ENCODE assay signal across 13 cellular contexts in genomic region chr2:197237720-197238370, GRCh38.
DNase-seq lines count a peak whose midpoint lies in the region; ATAC-seq and TF ChIP-seq lines count a peak whose summit lies in the region.
"Had no signal": no experiment of that assay in that cellular context is flagged by ENCODE, and none has a peak within 500 bp of the region (broad histone marks: within the 10 kb centered on the region; RNA-seq: fewer than 3 reads in every experiment).

No MANE protein-coding gene starts in this region.

- no peak for TF ChIP-seq EP300 in transverse colon (IDR thresholded peaks at IDR 0.05; ENCODE audit: low read depth)

- TF ChIP-seq POLR2A in transverse colon (IDR thresholded peaks at IDR 0.05) = no peak

- no peaks in the 10 kb centered on the region for H3K9me3 Mint-ChIP-seq in activated CD4-positive, alpha-beta T cell treated with anti-CD3 and anti-CD28 coated beads for 36 hours (ENCODE audit: low read depth)
- no peaks in the 10 kb centered on the region for H3K9me3 Mint-ChIP-seq in activated CD4-positive, alpha-beta memory T cell treated with anti-CD3 and anti-CD28 coated beads, Interleukin-2, amount 10 ng/mL, durations not matched to agents 7 days and 5 days

- H3K27ac ChIP-seq in transverse colon = peak overlapping the region in 1 of 4 donors; percentile 7

- CTCF ChIA-PET in activated CD4-positive, alpha-beta T cell treated with anti-CD3 and anti-CD28 coated beads for 36 hours (lab: Charles Lee) = interaction anchor here (0.7 to 2.5 kb wide), 15 partner anchors 8 to 125 kb away, joined by 3 to 13 read pairs (median 4); no protein-coding TSS in a partner anchor
- CTCF ChIA-PET in activated CD4-positive, alpha-beta memory T cell treated with anti-CD3 and anti-CD28 coated beads, Interleukin-2, amount 10 ng/mL, durations not matched to agents 7 days and 5 days (lab: Charles Lee) = interaction anchor here (0.7 to 2.3 kb wide), 10 partner anchors 21 to 124 kb away, joined by 3 to 13 read pairs (median 4); no protein-coding TSS in a partner anchor

- POLR2A ChIA-PET in activated CD4-positive, alpha-beta T cell treated with anti-CD3 and anti-CD28 coated beads for 36 hours (lab: Charles Lee) = interaction anchor here (0.6 to 2.0 kb wide), 3 partner anchors 18 to 71 kb away, joined by 4 to 13 read pairs (median 9); no protein-coding TSS in a partner anchor
- POLR2A ChIA-PET in activated CD4-positive, alpha-beta memory T cell treated with anti-CD3 and anti-CD28 coated beads, Interleukin-2, amount 10 ng/mL, durations not matched to agents 7 days and 5 days (lab: Charles Lee) = interaction anchor here (0.7 to 5.9 kb wide), 24 partner anchors 10 to 262 kb away, joined by 3 to 122 read pairs (median 4); partner anchors contain the start of genes ANKRD44 and HSPE1

- WGBS in transverse colon (ENCODE audit: low coverage in 1 of 2), 2 donors = 60 to 64% methylated on average over 4 of the region's 4 CpGs

- intact Hi-C loops in activated CD4-positive, alpha-beta T cell treated with anti-CD3 and anti-CD28 coated beads for 36 hours (cut with DNase I, micrococcal nuclease) = loop anchor here (2.0 kb wide), 3 partner anchors 17 to 39 kb away; no protein-coding TSS in a partner anchor
- intact Hi-C loops in transverse colon (cut with DNase I; ENCODE audit: low total_unique reads) = no loop called here

- DNase-seq in activated CD4-positive, alpha-beta T cell treated with anti-CD3 and anti-CD28 coated beads for 36 hours = no peak
- DNase-seq in activated CD4-positive, alpha-beta T cell treated with anti-CD3 and anti-CD28 coated beads for 48 hours = no peak
- DNase-seq in activated CD4-positive, alpha-beta memory T cell treated with anti-CD3 and anti-CD28 coated beads, Interleukin-2, amount 10 ng/mL, durations not matched to agents 7 days and 5 days = no peak
- no peak for DNase-seq in stimulated activated naive CD8-positive, alpha-beta T cell treated with anti-CD3 and anti-CD28 coated beads, Interleukin-15, Interleukin-2, amounts not matched to agents 100 U/mL and 50 U/mL, for 24 hours
- DNase-seq in dedifferentiated amniotic fluid mesenchymal stem cell (ENCODE audit: extremely low spot score) (no peak), transverse colon (no peak), T1000 (lab: John Stamatoyannopoulos, UW) (no peak)
- DNase-seq: amniotic stem cell, esophagus squamous epithelium, retina, SW 1271 had no signal

- no peaks in the 10 kb centered on the region for H3K36me3 ChIP-seq in transverse colon
- H3K36me3 ChIP-seq: esophagus squamous epithelium had no signal

- no peaks in the 10 kb centered on the region for H3K9me3 ChIP-seq in transverse colon
- H3K9me3 ChIP-seq: esophagus squamous epithelium had no signal

- TF ChIP-seq CTCF in transverse colon (IDR thresholded peaks at IDR 0.05) = no peak

- peaks cover 0 to 43% (median 9%) of the 10 kb centered on the region in 4 donors for H3K4me1 ChIP-seq in transverse colon

- H3K4me3 Mint-ChIP-seq in activated CD4-positive, alpha-beta T cell treated with anti-CD3 and anti-CD28 coated beads for 36 hours = peak overlapping the region; percentile 51
- peak overlapping the region; percentile 54 for H3K4me3 Mint-ChIP-seq in activated CD4-positive, alpha-beta memory T cell treated with anti-CD3 and anti-CD28 coated beads, Interleukin-2, amount 10 ng/mL, durations not matched to agents 7 days and 5 days

- H3K27me3 Mint-ChIP-seq in activated CD4-positive, alpha-beta T cell treated with anti-CD3 and anti-CD28 coated beads for 36 hours = no peaks in the 10 kb centered on the region
- no peaks in the 10 kb centered on the region for H3K27me3 Mint-ChIP-seq in activated CD4-positive, alpha-beta memory T cell treated with anti-CD3 and anti-CD28 coated beads, Interleukin-2, amount 10 ng/mL, durations not matched to agents 7 days and 5 days

- peaks cover 11% of the 10 kb centered on the region for H3K36me3 Mint-ChIP-seq in activated CD4-positive, alpha-beta T cell treated with anti-CD3 and anti-CD28 coated beads for 36 hours (ENCODE audit: low read depth)
- H3K36me3 Mint-ChIP-seq in activated CD4-positive, alpha-beta memory T cell treated with anti-CD3 and anti-CD28 coated beads, Interleukin-2, amount 10 ng/mL, durations not matched to agents 7 days and 5 days (ENCODE audit: low read depth) = peaks cover 40% of the 10 kb centered on the region

- in situ Hi-C loops in transverse colon (cut with MboI; ENCODE audit: low pct_ligation_motif_present in 1 of 4, low pct_unique_long_range_greater_than_20kb in 1 of 4, low sequenced_read_pairs in 3 of 4) = no loop called here

- peaks cover 87% of the 10 kb centered on the region for H3K4me1 Mint-ChIP-seq in activated CD4-positive, alpha-beta T cell treated with anti-CD3 and anti-CD28 coated beads for 36 hours
- peaks cover 84% of the 10 kb centered on the region for H3K4me1 Mint-ChIP-seq in activated CD4-positive, alpha-beta memory T cell treated with anti-CD3 and anti-CD28 coated beads, Interleukin-2, amount 10 ng/mL, durations not matched to agents 7 days and 5 days

- H3K27ac Mint-ChIP-seq in activated CD4-positive, alpha-beta T cell treated with anti-CD3 and anti-CD28 coated beads for 36 hours = peak overlapping the region; percentile 92
- H3K27ac Mint-ChIP-seq in activated CD4-positive, alpha-beta memory T cell treated with anti-CD3 and anti-CD28 coated beads, Interleukin-2, amount 10 ng/mL, durations not matched to agents 7 days and 5 days = peak overlapping the region; percentile 89

- no peak overlapping the region for H3K4me3 ChIP-seq in transverse colon
- H3K4me3 ChIP-seq: esophagus squamous epithelium had no signal

- H3K27me3 ChIP-seq in transverse colon = no peaks in the 10 kb centered on the region
- H3K27me3 ChIP-seq: esophagus squamous epithelium had no signal

- peak; percentile 65 for ATAC-seq in activated CD4-positive, alpha-beta T cell treated with anti-CD3 and anti-CD28 coated beads for 36 hours
- peak; percentile 49 for ATAC-seq in HG02870 (IDR thresholded peaks at IDR 0.05; ENCODE audit: unreplicated experiment)
- ATAC-seq in stimulated activated naive CD8-positive, alpha-beta T cell treated with anti-CD3 and anti-CD28 coated beads, Interleukin-15, Interleukin-2, amounts not matched to agents 100 U/mL and 50 U/mL, for 24 hours = peak; percentile 60
- ATAC-seq: left lobe of liver had no signal
